8 cellular contexts compared by ENCODE assay signal in genomic region chr14:49892301-49892635, GRCh38. TPM values are rescaled to one million over a fixed set of nuclear protein-coding genes. Genes with fewer than 3 reads are reported as not detected.
DNase-seq lines count a peak whose midpoint lies in the region; ATAC-seq and TF ChIP-seq lines count a peak whose summit lies in the region.

No MANE protein-coding gene starts in this region.

- peaks cover 11 to 35% of the 10 kb centered on the region in 2 donors for H3K4me1 ChIP-seq in left lung

- DNase-seq in stimulated activated CD8-positive, alpha-beta memory T cell treated with anti-CD3 and anti-CD28 coated beads, Interleukin-4, amount 100 ng/mL, for 24 hours (ENCODE audit: low read depth) = peak; percentile 20
- DNase-seq in stimulated activated CD8-positive, alpha-beta memory T cell treated with anti-CD3 and anti-CD28 coated beads, Interleukin-4, amount 100 ng/mL, for 48 hours = no peak
- DNase-seq in NCI-H1694 treated with DMSO at 0.1 percent for 48 hours (lab: John Stamatoyannopoulos, UW) (peak; percentile 82), T1000 (lab: John Stamatoyannopoulos, UW) (peak; percentile 44), left lung (no peak)
- peak; percentile 35 for DNase-seq in stimulated activated naive CD4-positive, alpha-beta T cell treated with Interleukin-2 at 50 U/mL for 16 hours (lab: John Stamatoyannopoulos, UW)

- no peaks in the 10 kb centered on the region for H3K9me3 Mint-ChIP-seq in dendritic cell treated with granulocyte-macrophage colony-stimulating factor and Interleukin-4, amounts not matched to agents 40 ng/mL and 50 ng/mL, for 4 days

- H3K36me3 Mint-ChIP-seq in dendritic cell treated with granulocyte-macrophage colony-stimulating factor and Interleukin-4, amounts not matched to agents 40 ng/mL and 50 ng/mL, for 4 days (ENCODE audit: low read depth) = peaks cover 53% of the 10 kb centered on the region

- no peak for TF ChIP-seq CTCF in left lung (IDR thresholded peaks at IDR 0.05)

- H3K4me1 Mint-ChIP-seq in dendritic cell treated with granulocyte-macrophage colony-stimulating factor and Interleukin-4, amounts not matched to agents 40 ng/mL and 50 ng/mL, for 4 days (ENCODE audit: low read depth) = peaks cover 29% of the 10 kb centered on the region

- H3K4me3 Mint-ChIP-seq in dendritic cell treated with granulocyte-macrophage colony-stimulating factor and Interleukin-4, amounts not matched to agents 40 ng/mL and 50 ng/mL, for 4 days = peak overlapping the region; percentile 83

- intact Hi-C loops in dendritic cell treated with granulocyte-macrophage colony-stimulating factor and Interleukin-4, amounts not matched to agents 40 ng/mL and 50 ng/mL, for 4 days (cut with micrococcal nuclease) = loop anchor here (1.0 to 5.0 kb wide), 5 partner anchors 12 to 170 kb away; no protein-coding TSS in a partner anchor
- intact Hi-C loops in left lung (cut with DNase I) = loop anchor here in 1 of 2 donors (5.0 kb wide), 1 partner anchor 110 kb away; no protein-coding TSS in a partner anchor

- no peaks in the 10 kb centered on the region for H3K27me3 ChIP-seq in left lung

- H3K9me3 ChIP-seq in left lung = no peaks in the 10 kb centered on the region

- peak; percentile 34 for ATAC-seq in HG02798 (IDR thresholded peaks at IDR 0.05; ENCODE audit: poor library complexity, unreplicated experiment)
- peak; percentile 73 for ATAC-seq in left lung

- peak overlapping the region; percentile 99 for H3K27ac Mint-ChIP-seq in dendritic cell treated with granulocyte-macrophage colony-stimulating factor and Interleukin-4, amounts not matched to agents 40 ng/mL and 50 ng/mL, for 4 days

- peaks cover 0 to 24% of the 10 kb centered on the region in 2 donors for H3K36me3 ChIP-seq in left lung

- H3K4me3 ChIP-seq in left lung = peak overlapping the region; percentile 94 to 96

- peak overlapping the region; percentile 100 for H3K27ac ChIP-seq in left lung

- no peaks in the 10 kb centered on the region for H3K27me3 Mint-ChIP-seq in dendritic cell treated with granulocyte-macrophage colony-stimulating factor and Interleukin-4, amounts not matched to agents 40 ng/mL and 50 ng/mL, for 4 days

RNA-seq across cellular contexts. Expression of gene ARF6, which starts 0.6 kb away (rescaled TPM):
- total RNA-seq in left lung = 10 to 100 TPM; 73.6 to 89.0 TPM

RNA-seq across cellular contexts. Expression of gene NEMF, which starts 39.7 kb away (rescaled TPM):
- total RNA-seq in left lung = 10 to 100 TPM; 48.1 to 62.1 TPM

Comparison
In these comparisons a context has a peak if more than half of its experiments do, and no peak if none do; other contexts are left out.
1. DNase-seq: peak in stimulated activated CD8-positive, alpha-beta memory T cell treated with anti-CD3 and anti-CD28 coated beads, Interleukin-4, amount 100 ng/mL, for 24 hours (single experiment), NCI-H1694 treated with DMSO at 0.1 percent for 48 hours (single experiment), T1000 (single experiment) and stimulated activated naive CD4-positive, alpha-beta T cell treated with Interleukin-2 at 50 U/mL for 16 hours (single experiment); none in stimulated activated CD8-positive, alpha-beta memory T cell treated with anti-CD3 and anti-CD28 coated beads, Interleukin-4, amount 100 ng/mL, for 48 hours (single experiment) and left lung (0 of 2).